In the genomic region with DNA sequence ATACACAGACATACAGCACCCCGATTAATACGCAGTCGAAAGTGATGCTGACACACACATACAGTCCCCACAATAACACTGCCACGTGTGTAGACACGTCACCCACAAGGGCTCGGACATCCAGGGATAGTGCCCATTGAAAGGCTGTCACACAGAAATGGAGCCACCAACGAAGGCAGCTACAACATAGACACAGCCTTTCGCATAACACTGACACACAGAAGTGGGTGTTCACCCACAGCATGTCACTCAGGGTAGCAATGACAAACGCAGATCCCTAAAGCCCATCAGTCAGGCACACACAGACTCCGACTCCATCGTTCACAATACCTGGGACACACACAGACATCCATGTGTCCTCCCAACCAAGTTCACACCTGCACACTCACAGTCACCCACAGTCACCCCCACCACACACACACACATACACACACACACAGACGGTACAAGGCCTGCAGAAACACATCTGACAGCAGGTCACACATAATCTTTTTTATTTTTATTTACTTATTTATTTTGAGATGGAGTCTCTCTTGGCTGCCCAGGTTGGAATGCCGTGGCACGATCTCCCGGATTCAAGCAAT, we compare ENCODE assay signal across 8 cellular contexts. TPM values are rescaled to one million over a fixed set of nuclear protein-coding genes. Genes with fewer than 3 reads are reported as not detected.
DNase-seq lines count a peak whose midpoint lies in the region; ATAC-seq and TF ChIP-seq lines count a peak whose summit lies in the region.

No MANE protein-coding gene starts in this region.

- ATAC-seq in heart left ventricle (no peak), Right ventricle myocardium superior (ENCODE audit: poor library complexity) (no peak), lower lobe of right lung (no peak)

- TF ChIP-seq POLR2A in heart left ventricle (IDR thresholded peaks at IDR 0.05) (no peak), tibial nerve (IDR thresholded peaks at IDR 0.05) (no peak)

- TF ChIP-seq CTCF in heart left ventricle (IDR thresholded peaks at IDR 0.05) (no peak), lower lobe of right lung (IDR thresholded peaks at IDR 0.05) (no peak), tibial nerve (IDR thresholded peaks at IDR 0.05) (no peak)

- 75 to 79% (median 77%) methylated on average over 15 of the region's 15 CpGs for WGBS in heart left ventricle, 4 donors
- 68 to 72% methylated on average over 15 of the region's 15 CpGs for WGBS in tibial nerve, 2 donors

- peaks cover 0 to 27% (median 12%) of the 10 kb centered on the region in 12 donors for H3K4me1 ChIP-seq in heart left ventricle
- H3K4me1 ChIP-seq in lower lobe of right lung: peaks cover 25% of the 10 kb centered on the region
- peaks cover 0 to 30% (median 9%) of the 10 kb centered on the region in 4 donors for H3K4me1 ChIP-seq in tibial nerve

- no peaks in the 10 kb centered on the region for H3K36me3 ChIP-seq in heart left ventricle
- no peaks in the 10 kb centered on the region for H3K36me3 ChIP-seq in lower lobe of right lung
- H3K36me3 ChIP-seq in tibial nerve: no peaks in the 10 kb centered on the region
- H3K36me3 ChIP-seq in H7 (replicated peaks; ENCODE audit: control insufficient read depth, insufficient read depth, low read length): no peaks in the 10 kb centered on the region

- no peak for TF ChIP-seq EP300 in tibial nerve (IDR thresholded peaks at IDR 0.05)

- H3K9me3 ChIP-seq in heart left ventricle (no peaks in the 10 kb centered on the region), lower lobe of right lung (no peaks in the 10 kb centered on the region), tibial nerve (no peaks in the 10 kb centered on the region)

- DNase-seq in heart left ventricle: no peak
- no peak for DNase-seq in Right ventricle myocardium superior
- DNase-seq in lower lobe of right lung: no peak
- DNase-seq in tibial nerve (ENCODE audit: low spot score in 2 of 2): no peak
- no peak for DNase-seq in NCI-H146 (lab: John Stamatoyannopoulos, UW)
- DNase-seq in H7: no peak
- no peak for DNase-seq in GM03348 (ENCODE audit: low spot score)

- H3K27ac ChIP-seq in heart left ventricle (peak overlapping the region in 2 of 12 donors; percentile 43 to 67), angular gyrus (ENCODE audit: low read depth, low read length) (peak overlapping the region; percentile 40), lower lobe of right lung (no peak overlapping the region), tibial nerve (no peak overlapping the region)

- intact Hi-C loops in heart left ventricle (cut with DNase I): loop anchor here in 4 of 10 donors (10.0 kb wide), 2 partner anchors 272 to 592 kb away; no protein-coding TSS in a partner anchor
- intact Hi-C loops in Right ventricle myocardium superior (cut with DNase I): loop anchor here (10.0 kb wide), 1 partner anchor 272 kb away; no protein-coding TSS in a partner anchor
- intact Hi-C loops in lower lobe of right lung (cut with DNase I): loop anchor here (10.0 kb wide), 1 partner anchor 82 kb away; no protein-coding TSS in a partner anchor

- peaks cover 0 to 18% (median 0%) of the 10 kb centered on the region in 9 donors for H3K27me3 ChIP-seq in heart left ventricle
- no peaks in the 10 kb centered on the region for H3K27me3 ChIP-seq in lower lobe of right lung (ENCODE audit: low read depth)
- peaks cover 0 to 4% of the 10 kb centered on the region in 2 donors for H3K27me3 ChIP-seq in tibial nerve
- H3K27me3 ChIP-seq in H7 (ENCODE audit: control insufficient read depth, insufficient read depth, low read length): peaks cover 47% of the 10 kb centered on the region

- peak overlapping the region in 9 of 12 donors; percentile 56 to 80 (median 69) for H3K4me3 ChIP-seq in heart left ventricle
- peak overlapping the region; percentile 68 for H3K4me3 ChIP-seq in lower lobe of right lung
- peak overlapping the region in 3 of 4 donors; percentile 19 to 81 (median 51) for H3K4me3 ChIP-seq in tibial nerve
- H3K4me3 ChIP-seq in H7 (ENCODE audit: insufficient read depth, low read depth, low read length): no peak overlapping the region

RNA-seq across cellular contexts. Expression of gene NANOS3, which starts 10.4 kb away (rescaled TPM):
- total RNA-seq in heart left ventricle (1 to 10 TPM in 3 of 9 donors, under 1 TPM in 1, not detected in 5; 0.83 to 1.3 (median 1.1) TPM), Right ventricle myocardium superior (1.8 TPM), lower lobe of right lung (0.68 TPM), tibial nerve (not detected)
- polyA plus RNA-seq in heart left ventricle: 1 to 10 TPM in 1 of 2 donors, under 1 TPM in 1; 0.36 to 1.7 TPM
- not detected in 2 replicates for total RNA-seq in H7 (2014; rRNA removed; shearing (Covaris generic))

RNA-seq across cellular contexts. Expression of gene BRME1, which starts 39.4 kb away (rescaled TPM):
- 1 to 10 TPM in 1 of 9 donors, under 1 TPM in 6, not detected in 2; 0.23 to 1.2 (median 0.70) TPM for total RNA-seq in heart left ventricle
- 1 to 10 TPM in 1 of 2 donors, under 1 TPM in 1; 0.46 to 1.2 TPM for polyA plus RNA-seq in heart left ventricle
- 0.81 TPM for total RNA-seq in Right ventricle myocardium superior
- total RNA-seq in lower lobe of right lung: 2.0 TPM
- total RNA-seq in tibial nerve: 1 to 10 TPM in 3 of 4 donors, not detected in 1; 1.5 to 3.3 (median 3.0) TPM
- total RNA-seq in H7 (2014; rRNA removed; shearing (Covaris generic)): 3.4 and 4.1 TPM in 2 replicates

RNA-seq across cellular contexts. Expression of gene CC2D1A, which starts 39.4 kb away (rescaled TPM):
- total RNA-seq in heart left ventricle (10 to 100 TPM; 14.4 to 36.3 (median 19.2) TPM), Right ventricle myocardium superior (20.0 TPM), lower lobe of right lung (32.4 TPM), tibial nerve (10 to 100 TPM; 42.7 to 99.3 (median 56.0) TPM)
- 10 to 100 TPM; 19.5 to 29.2 TPM for polyA plus RNA-seq in heart left ventricle
- 22.8 and 25.0 TPM in 2 replicates for total RNA-seq in H7 (2014; rRNA removed; shearing (Covaris generic))
